1 cellular context compared by ENCODE assay signal in genomic region chr5:178221203-178221771, GRCh38.
TF ChIP-seq lines count a peak whose summit lies in the region.

No MANE protein-coding gene starts in this region.

TF ChIP-seq in HepG2, 621 proteins besides CTCF, POLR2A, EP300 and RAD21:
- TF ChIP-seq ZNF772 (CRISPR knock-in tag; IDR thresholded peaks at IDR 0.05) (no peak), SMAD1 (CRISPR knock-in tag; IDR thresholded peaks at IDR 0.05; ENCODE audit: borderline replicate concordance, low read depth) (no peak), POLR2AphosphoS2 (IDR thresholded peaks at IDR 0.05; ENCODE audit: low read depth, low read length) (0 out of 2 replicates have a peak, but pooled peaks have one; percentile 14), ATF1 (CRISPR knock-in tag; IDR thresholded peaks at IDR 0.05) (no peak), ETS1 (CRISPR knock-in tag; IDR thresholded peaks at IDR 0.05) (no peak), PAF1 (CRISPR knock-in tag; IDR thresholded peaks at IDR 0.05) (peak; percentile 51; the same call in 1 of the 2 replicates), ZNF878 (CRISPR knock-in tag; IDR thresholded peaks at IDR 0.05) (no peak), ZBTB26 (CRISPR knock-in tag; IDR thresholded peaks at IDR 0.05; ENCODE audit: borderline replicate concordance) (no peak), RARG (CRISPR knock-in tag; IDR thresholded peaks at IDR 0.05; ENCODE audit: low read depth) (no peak), CENPBD1 (CRISPR knock-in tag; IDR thresholded peaks at IDR 0.05; ENCODE audit: borderline replicate concordance, low read depth) (no peak), HMG20B (CRISPR knock-in tag; conservative IDR thresholded peaks at IDR 0.05) (no peak), RBFOX2 (IDR thresholded peaks at IDR 0.05; ENCODE audit: low read depth, low read length) (peak; percentile 40; the same call in 1 of the 2 replicates)
